Comparison of ENCODE assay signal across 17 cellular contexts in genomic region chr3:108475220-108475782, GRCh38. TPM values are rescaled to one million over a fixed set of nuclear protein-coding genes. Genes with fewer than 3 reads are reported as not detected.
DNase-seq lines count a peak whose midpoint lies in the region; ATAC-seq and TF ChIP-seq lines count a peak whose summit lies in the region.
"Had no signal": no experiment of that assay in that cellular context is flagged by ENCODE, and none has a peak within 500 bp of the region (broad histone marks: within the 10 kb centered on the region; RNA-seq: fewer than 3 reads in every experiment).

No MANE protein-coding gene starts in this region.

- no peaks in the 10 kb centered on the region for H3K9me3 ChIP-seq in neuronal stem cell (replicated peaks in 1 of 2; ENCODE audit: control insufficient read depth in 2 of 2, insufficient read depth in 1 of 2, low read depth in 1 of 2, low read length in 2 of 2)
- H3K9me3 ChIP-seq: suprapubic skin had no signal

- no CpG with 5 or more reads among the region's 1 CpG for WGBS in neuronal stem cell (ENCODE audit: extremely low coverage in 2 of 2, insufficient read length in 2 of 2, insufficient replicate concordance in 1 of 2), 2 donors

- H3K23ac ChIP-seq in neuronal stem cell (ENCODE audit: low read depth, low read length, poor library complexity): no peak overlapping the region

- no peak overlapping the region for H3K18ac ChIP-seq in neuronal stem cell (ENCODE audit: low read length)

- ATAC-seq in GM18868 (IDR thresholded peaks at IDR 0.05; ENCODE audit: unreplicated experiment): peak; percentile 58
- ATAC-seq in HG02938 (IDR thresholded peaks at IDR 0.05; ENCODE audit: unreplicated experiment): peak; percentile 46
- no peak for ATAC-seq in GM21526 (IDR thresholded peaks at IDR 0.05; ENCODE audit: low FRiP score, unreplicated experiment)
- no peak for ATAC-seq in HG03196 (IDR thresholded peaks at IDR 0.05; ENCODE audit: unreplicated experiment)
- ATAC-seq: effector memory CD8-positive, alpha-beta T cell; sciatic nerve had no signal

- H3K4me3 ChIP-seq in NB4 (ENCODE audit: low read depth, low read length) (no peak overlapping the region), neuronal stem cell (ENCODE audit: low read length in 2 of 2) (no peak overlapping the region)
- H3K4me3 ChIP-seq: hepatocyte, suprapubic skin had no signal

- H3K36me3 ChIP-seq in neuronal stem cell (replicated peaks in 1 of 2; ENCODE audit: control insufficient read depth in 2 of 2, insufficient read depth in 2 of 2, low read length in 2 of 2): no peaks in the 10 kb centered on the region
- H3K36me3 ChIP-seq: suprapubic skin had no signal

- H3K4ac ChIP-seq in neuronal stem cell (ENCODE audit: low read length): no peak overlapping the region

- no peak overlapping the region for H2BK12ac ChIP-seq in neuronal stem cell (ENCODE audit: low read length)

- H2AK5ac ChIP-seq in neuronal stem cell (ENCODE audit: low read depth, low read length): no peak overlapping the region

- no peaks in the 10 kb centered on the region for H3K79me1 ChIP-seq in neuronal stem cell (ENCODE audit: low read depth, low read length)

- H3K14ac ChIP-seq in neuronal stem cell (ENCODE audit: low read length): no peak overlapping the region

- H2BK15ac ChIP-seq in neuronal stem cell (ENCODE audit: low read length): no peak overlapping the region

- H4K91ac ChIP-seq in neuronal stem cell (ENCODE audit: low read depth, low read length, poor library complexity): no peak overlapping the region

- H3K27ac ChIP-seq in neuronal stem cell (replicated peaks; ENCODE audit: low read length): no peak overlapping the region
- H3K27ac ChIP-seq: hepatocyte, suprapubic skin had no signal

- H2BK120ac ChIP-seq in neuronal stem cell (ENCODE audit: low read depth, low read length): no peak overlapping the region

- H4K8ac ChIP-seq in neuronal stem cell (ENCODE audit: low read depth, low read length): no peak overlapping the region

- no peak for TF ChIP-seq POLR2A in NB4 (IDR thresholded peaks at IDR 0.05; ENCODE audit: extremely low read depth, insufficient read length)

- H3K4me1 ChIP-seq in neuronal stem cell (ENCODE audit: control insufficient read depth in 2 of 2, insufficient read depth in 1 of 2, low read depth in 1 of 2, low read length in 2 of 2): peaks cover 2 to 3% of the 10 kb centered on the region in 2 donors

- H2BK5ac ChIP-seq in neuronal stem cell (ENCODE audit: low read length): no peak overlapping the region

- H3K27me3 ChIP-seq in neuronal stem cell (ENCODE audit: control insufficient read depth in 3 of 3, insufficient read depth in 3 of 3, low read depth in 1 of 3, low read length in 3 of 3): no peaks in the 10 kb centered on the region
- H3K27me3 ChIP-seq: hepatocyte, suprapubic skin had no signal

- no peak overlapping the region for H3K4me2 ChIP-seq in neuronal stem cell (ENCODE audit: insufficient read depth, low read length, poor library complexity, severe bottlenecking)
- H3K4me2 ChIP-seq: hepatocyte had no signal

- DNase-seq in NB4 (ENCODE audit: low read depth): peak; percentile 5
- peak; percentile 63 for DNase-seq in medulla oblongata (ENCODE audit: extremely low spot score)
- no peak for DNase-seq in neuronal stem cell (ENCODE audit: low spot score)
- no peak for DNase-seq in activated CD4-positive, alpha-beta T cell treated with anti-CD3 and anti-CD28 coated beads for 4 hours
- DNase-seq: amygdala; effector memory CD8-positive, alpha-beta T cell; NCI-H1092 treated with DMSO at 0.1 percent for 48 hours; NCI-H2171 treated with DMSO at 0.1 percent for 48 hours; stimulated activated CD4-positive, alpha-beta T cell treated with anti-CD3 and anti-CD28 coated beads, Interleukin-2, amount 100 ng/mL, for 24 hours; T-helper 1 cell had no signal

- no peak overlapping the region for H3K9ac ChIP-seq in neuronal stem cell (ENCODE audit: low read depth, low read length, poor library complexity)

- H2AFZ ChIP-seq in neuronal stem cell (ENCODE audit: low read length): no peak overlapping the region
- H2AFZ ChIP-seq: hepatocyte had no signal

- TF ChIP-seq CTCF in NB4 (IDR thresholded peaks at IDR 0.05; ENCODE audit: low read depth, low read length): no peak

RNA-seq across cellular contexts. Expression of gene MYH15, which starts 35.1 kb away (rescaled TPM):
- polyA plus RNA-seq in neuronal stem cell (2013, experiment 1 of 2): 0.03 TPM
- polyA plus RNA-seq in neuronal stem cell (2013, experiment 2 of 2): 0.06 TPM

Comparison
In these comparisons a context has a peak if more than half of its experiments do, and no peak if none do; other contexts are left out.
1. ATAC-seq: peak in GM18868 (single experiment) and HG02938 (single experiment); none in GM21526 (single experiment) and HG03196 (single experiment).
2. DNase-seq: peak in NB4 (single experiment) and medulla oblongata (single experiment); none in neuronal stem cell (single experiment) and activated CD4-positive, alpha-beta T cell treated with anti-CD3 and anti-CD28 coated beads for 4 hours (0 of 2).